Comparison of ENCODE assay signal across 8 cellular contexts in genomic region chr6:1792989-1793388, GRCh38.
A peak's percentile ranks its signal among the peaks of the same experiment; 100 is the strongest.
DNase-seq lines count a peak whose midpoint lies in the region; ATAC-seq and TF ChIP-seq lines count a peak whose summit lies in the region.

No MANE protein-coding gene starts in this region.

- no peak for TF ChIP-seq POLR2A in heart left ventricle (IDR thresholded peaks at IDR 0.05)

- no peaks in the 10 kb centered on the region for H3K79me2 ChIP-seq in osteoblast (ENCODE audit: insufficient read depth, low read length)

- H3K27ac ChIP-seq in ascending aorta (no peak overlapping the region), osteoblast (ENCODE audit: low read depth, low read length) (no peak overlapping the region), heart left ventricle (no peak overlapping the region)

- H3K4me2 ChIP-seq in osteoblast (ENCODE audit: insufficient read depth, low read length): no peak overlapping the region

- no peaks in the 10 kb centered on the region for H3K9me3 ChIP-seq in ascending aorta
- no peaks in the 10 kb centered on the region for H3K9me3 ChIP-seq in osteoblast (ENCODE audit: low read depth, low read length)
- H3K9me3 ChIP-seq in heart left ventricle: no peaks in the 10 kb centered on the region

- H3K4me1 ChIP-seq in ascending aorta: peaks cover 3 to 12% of the 10 kb centered on the region in 2 donors
- H3K4me1 ChIP-seq in osteoblast (ENCODE audit: insufficient read depth, low read length): peaks cover 35% of the 10 kb centered on the region
- H3K4me1 ChIP-seq in heart left ventricle: peaks cover 0 to 16% (median 3%) of the 10 kb centered on the region in 12 donors

- WGBS in heart left ventricle, 4 donors: 60 to 68% (median 62%) methylated on average over 3 of the region's 3 CpGs

- H3K4me3 ChIP-seq in ascending aorta: no peak overlapping the region
- H3K4me3 ChIP-seq in osteoblast (ENCODE audit: insufficient read depth, low read length): no peak overlapping the region
- no peak overlapping the region for H3K4me3 ChIP-seq in heart left ventricle

- no peaks in the 10 kb centered on the region for H4K20me1 ChIP-seq in osteoblast (ENCODE audit: insufficient read depth, low read length)

- H2AFZ ChIP-seq in osteoblast (ENCODE audit: low read length): no peak overlapping the region

- TF ChIP-seq CTCF in ascending aorta (IDR thresholded peaks at IDR 0.05) (peak in 2 of 3 experiments; percentile 20 to 28), osteoblast (IDR thresholded peaks at IDR 0.05; ENCODE audit: extremely low read depth, low read depth, low read length) (peak; percentile 47), heart left ventricle (IDR thresholded peaks at IDR 0.05) (peak in 3 of 12 donors; percentile 15 to 26 (median 22))

- no peak for ATAC-seq in GM21390 (IDR thresholded peaks at IDR 0.05; ENCODE audit: unreplicated experiment)
- ATAC-seq in heart left ventricle: no peak

- intact Hi-C loops in ascending aorta (cut with DNase I) (no loop called here), heart left ventricle (cut with DNase I) (no loop called here)

- H3K27me3 ChIP-seq in ascending aorta (no peaks in the 10 kb centered on the region), osteoblast (ENCODE audit: insufficient read depth, low read length) (no peaks in the 10 kb centered on the region), heart left ventricle (no peaks in the 10 kb centered on the region)

- DNase-seq in activated CD4-positive, alpha-beta T cell treated with anti-CD3 and anti-CD28 coated beads for 48 hours: peak; percentile 39
- no peak for DNase-seq in activated CD4-positive, alpha-beta T cell treated with anti-CD3 and anti-CD28 coated beads, Interleukin-2, amount 50 U/mL, for 1 hour
- DNase-seq in M059J (ENCODE audit: low read depth) (peak; percentile 52), ascending aorta (ENCODE audit: low spot score in 2 of 2) (no peak), osteoblast (ENCODE audit: insufficient read length, low spot score, missing footprints) (no peak), heart left ventricle (no peak)
- no peak for DNase-seq in stimulated activated CD4-positive, alpha-beta T cell treated with anti-CD3 and anti-CD28 coated beads, Interleukin-4, amount 100 ng/mL, for 4 hours

- H3K36me3 ChIP-seq in ascending aorta (no peaks in the 10 kb centered on the region), osteoblast (ENCODE audit: insufficient read depth, low read length) (no peaks in the 10 kb centered on the region), heart left ventricle (no peaks in the 10 kb centered on the region)

Comparison
In these comparisons a context has a peak if more than half of its experiments do, and no peak if none do; other contexts are left out.
1. DNase-seq: peak in activated CD4-positive, alpha-beta T cell treated with anti-CD3 and anti-CD28 coated beads for 48 hours (single experiment) and M059J (single experiment); none in activated CD4-positive, alpha-beta T cell treated with anti-CD3 and anti-CD28 coated beads, Interleukin-2, amount 50 U/mL, for 1 hour (single experiment), ascending aorta (0 of 2), osteoblast (single experiment), heart left ventricle (0 of 5) and stimulated activated CD4-positive, alpha-beta T cell treated with anti-CD3 and anti-CD28 coated beads, Interleukin-4, amount 100 ng/mL, for 4 hours (0 of 2).